2 cellular contexts compared by ENCODE assay signal in the genomic region with DNA sequence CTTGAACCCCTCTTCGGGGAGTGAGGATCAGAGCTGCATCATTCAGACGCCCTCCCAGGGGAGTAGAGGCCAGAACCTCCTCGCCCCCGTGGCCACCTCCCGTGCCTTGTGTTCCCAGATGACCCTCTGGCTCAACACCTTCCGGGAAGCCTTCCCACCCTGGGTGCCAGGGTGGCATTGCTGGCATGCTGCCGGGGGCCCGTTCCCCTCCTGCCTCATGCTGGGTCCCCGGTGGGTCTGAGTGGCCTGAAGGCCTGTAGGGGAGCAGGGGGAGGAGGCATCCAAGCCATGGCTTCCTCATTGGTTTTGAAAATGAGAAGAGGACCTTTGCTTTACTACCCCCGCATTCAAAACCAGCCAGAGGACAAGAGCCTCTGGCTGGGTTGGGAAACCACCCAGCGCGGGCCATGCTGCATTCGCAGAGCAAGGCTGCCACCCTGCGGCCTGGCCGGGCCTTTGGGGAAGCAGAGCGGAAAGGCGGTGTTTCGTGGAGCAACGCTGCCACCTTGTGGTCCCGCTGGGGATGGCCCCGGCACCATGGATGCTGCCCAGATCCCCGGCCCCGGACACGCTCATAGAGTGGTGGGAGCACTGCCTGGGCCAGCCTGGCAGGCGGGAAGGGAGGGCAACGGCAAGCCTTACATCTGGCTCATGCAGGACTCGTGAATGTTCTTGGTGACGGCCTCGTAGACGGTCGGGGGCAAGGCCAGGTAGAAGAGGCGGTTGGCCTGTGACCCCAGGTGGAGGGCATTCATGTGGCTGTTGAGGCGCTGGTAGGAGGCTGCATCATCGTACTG.
TF ChIP-seq lines count a peak whose summit lies in the region.

No MANE protein-coding gene starts in this region.

TF ChIP-seq in A549, 52 proteins besides CTCF, POLR2A, EP300 and RAD21:
- TF ChIP-seq, protein P1, sequence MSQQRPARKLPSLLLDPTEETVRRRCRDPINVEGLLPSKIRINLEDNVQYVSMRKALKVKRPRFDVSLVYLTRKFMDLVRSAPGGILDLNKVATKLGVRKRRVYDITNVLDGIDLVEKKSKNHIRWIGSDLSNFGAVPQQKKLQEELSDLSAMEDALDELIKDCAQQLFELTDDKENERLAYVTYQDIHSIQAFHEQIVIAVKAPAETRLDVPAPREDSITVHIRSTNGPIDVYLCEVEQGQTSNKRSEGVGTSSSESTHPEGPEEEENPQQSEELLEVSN (IDR thresholded peaks at IDR 0.05; ENCODE audit: borderline replicate concordance, low read depth) = 0 out of 2 replicates have a peak, but pooled peaks have one; percentile 40
- TF ChIP-seq, protein P2, sequence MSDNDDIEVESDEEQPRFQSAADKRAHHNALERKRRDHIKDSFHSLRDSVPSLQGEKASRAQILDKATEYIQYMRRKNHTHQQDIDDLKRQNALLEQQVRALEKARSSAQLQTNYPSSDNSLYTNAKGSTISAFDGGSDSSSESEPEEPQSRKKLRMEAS (IDR thresholded peaks at IDR 0.05) = peak; percentile 88
- TF ChIP-seq, protein P3, sequence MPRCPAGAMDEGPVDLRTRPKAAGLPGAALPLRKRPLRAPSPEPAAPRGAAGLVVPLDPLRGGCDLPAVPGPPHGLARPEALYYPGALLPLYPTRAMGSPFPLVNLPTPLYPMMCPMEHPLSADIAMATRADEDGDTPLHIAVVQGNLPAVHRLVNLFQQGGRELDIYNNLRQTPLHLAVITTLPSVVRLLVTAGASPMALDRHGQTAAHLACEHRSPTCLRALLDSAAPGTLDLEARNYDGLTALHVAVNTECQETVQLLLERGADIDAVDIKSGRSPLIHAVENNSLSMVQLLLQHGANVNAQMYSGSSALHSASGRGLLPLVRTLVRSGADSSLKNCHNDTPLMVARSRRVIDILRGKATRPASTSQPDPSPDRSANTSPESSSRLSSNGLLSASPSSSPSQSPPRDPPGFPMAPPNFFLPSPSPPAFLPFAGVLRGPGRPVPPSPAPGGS (IDR thresholded peaks at IDR 0.05) = no peak
- TF ChIP-seq GATA3 (IDR thresholded peaks at IDR 0.05; ENCODE audit: borderline replicate concordance) = peak; percentile 29; the same call in 1 of the 2 replicates
- peak; percentile 28 to 30; a peak in 4 of 5 replicates for TF ChIP-seq JUN (IDR thresholded peaks at IDR 0.05)
- TF ChIP-seq TP53 (CRISPR knock-in tag; IDR thresholded peaks at IDR 0.05) = no peak
- 0 out of 2 replicates have a peak, but pooled peaks have one; percentile 20 for TF ChIP-seq POLR2AphosphoS2 (conservative IDR thresholded peaks at IDR 0.05; ENCODE audit: low read length)
- peak; percentile 51; the same call in 1 of the 2 replicates for TF ChIP-seq MYC (IDR thresholded peaks at IDR 0.05; ENCODE audit: borderline replicate concordance, low read length)
- no peak for TF ChIP-seq JUNB (IDR thresholded peaks at IDR 0.05)
- peak in 1 of 2 experiments; percentile 23; a peak in 1 of 4 replicates for TF ChIP-seq CEBPB (IDR thresholded peaks at IDR 0.05)
- TF ChIP-seq SMC3 (IDR thresholded peaks at IDR 0.05) = peak; percentile 76

TF ChIP-seq in GM12878, 131 proteins besides CTCF, POLR2A, EP300 and RAD21 (continues in another document):
- TF ChIP-seq SMARCA5 (IDR thresholded peaks at IDR 0.05) (peak; percentile 96), IRF4 (IDR thresholded peaks at IDR 0.05; ENCODE audit: low read depth, low read length) (peak; percentile 65), MXI1 (IDR thresholded peaks at IDR 0.05; ENCODE audit: low read depth, low read length) (peak; percentile 71; the same call in 1 of the 2 replicates), MEF2A (IDR thresholded peaks at IDR 0.05; ENCODE audit: insufficient read depth, low read depth, low read length) (0 out of 2 replicates have a peak, but pooled peaks have one; percentile 69), STAT1 (conservative IDR thresholded peaks at IDR 0.05) (peak; percentile 92; the same call in 1 of the 2 replicates), HDGF (IDR thresholded peaks at IDR 0.05) (peak; percentile 50; the same call in 1 of the 2 replicates), EGR1 (IDR thresholded peaks at IDR 0.05; ENCODE audit: borderline replicate concordance in 1 of 2, low read depth in 2 of 2, low read length in 2 of 2) (peak in 1 of 2 experiments; percentile 58; a peak in 2 of 3 replicates), JUNB (IDR thresholded peaks at IDR 0.05) (no peak), SIN3A (IDR thresholded peaks at IDR 0.05; ENCODE audit: low read depth, low read length) (0 out of 2 replicates have a peak, but pooled peaks have one; percentile 22), JUND (IDR thresholded peaks at IDR 0.05; ENCODE audit: low read depth, low read length) (peak; percentile 18; the same call in 1 of the 2 replicates), TCF12 (IDR thresholded peaks at IDR 0.05; ENCODE audit: low read depth, low read length) (0 out of 2 replicates have a peak, but pooled peaks have one; percentile 40), EED (IDR thresholded peaks at IDR 0.05; ENCODE audit: low read depth) (peak; percentile 38; the same call in 1 of the 2 replicates), KLF5 (IDR thresholded peaks at IDR 0.05; ENCODE audit: partially characterized antibody) (no peak), STAT3 (IDR thresholded peaks at IDR 0.05; ENCODE audit: low read depth, low read length) (no peak), RUNX3 (IDR thresholded peaks at IDR 0.05; ENCODE audit: low read length) (peak; percentile 64), POU2F2 (IDR thresholded peaks at IDR 0.05; ENCODE audit: borderline replicate concordance, low read depth, low read length) (peak; percentile 84; the same call in 2 of the 3 replicates), RFX5 (IDR thresholded peaks at IDR 0.05; ENCODE audit: low read depth, low read length) (0 out of 2 replicates have a peak, but pooled peaks have one; percentile 27), BHLHE40 (IDR thresholded peaks at IDR 0.05; ENCODE audit: borderline replicate concordance in 1 of 2, low read depth in 2 of 2, low read length in 1 of 2) (peak; percentile 60 to 64; a peak in 3 of 4 replicates), ZNF207 (IDR thresholded peaks at IDR 0.05; ENCODE audit: borderline replicate concordance) (peak; percentile 86; the same call in 1 of the 2 replicates), KDM1A (IDR thresholded peaks at IDR 0.05; ENCODE audit: borderline replicate concordance) (no peak), MEF2B (IDR thresholded peaks at IDR 0.05; ENCODE audit: partially characterized antibody, poor library complexity, severe bottlenecking) (no peak), SPI1 (IDR thresholded peaks at IDR 0.05; ENCODE audit: borderline replicate concordance, insufficient read depth, low read depth, low read length) (peak; percentile 29; the same call in 1 of the 2 replicates), SMC3 (IDR thresholded peaks at IDR 0.05; ENCODE audit: borderline replicate concordance, low read length) (peak; percentile 100), IKZF2 (IDR thresholded peaks at IDR 0.05) (no peak), ZBED1 (IDR thresholded peaks at IDR 0.05; ENCODE audit: borderline replicate concordance) (no peak), YY1 (IDR thresholded peaks at IDR 0.05; ENCODE audit: low read depth, low read length) (peak; percentile 90), RB1 (IDR thresholded peaks at IDR 0.05; ENCODE audit: borderline replicate concordance) (peak; percentile 93; the same call in 1 of the 2 replicates), NBN (IDR thresholded peaks at IDR 0.05) (peak; percentile 82), CHD4 (IDR thresholded peaks at IDR 0.05) (no peak)
- TF ChIP-seq, protein P4, sequence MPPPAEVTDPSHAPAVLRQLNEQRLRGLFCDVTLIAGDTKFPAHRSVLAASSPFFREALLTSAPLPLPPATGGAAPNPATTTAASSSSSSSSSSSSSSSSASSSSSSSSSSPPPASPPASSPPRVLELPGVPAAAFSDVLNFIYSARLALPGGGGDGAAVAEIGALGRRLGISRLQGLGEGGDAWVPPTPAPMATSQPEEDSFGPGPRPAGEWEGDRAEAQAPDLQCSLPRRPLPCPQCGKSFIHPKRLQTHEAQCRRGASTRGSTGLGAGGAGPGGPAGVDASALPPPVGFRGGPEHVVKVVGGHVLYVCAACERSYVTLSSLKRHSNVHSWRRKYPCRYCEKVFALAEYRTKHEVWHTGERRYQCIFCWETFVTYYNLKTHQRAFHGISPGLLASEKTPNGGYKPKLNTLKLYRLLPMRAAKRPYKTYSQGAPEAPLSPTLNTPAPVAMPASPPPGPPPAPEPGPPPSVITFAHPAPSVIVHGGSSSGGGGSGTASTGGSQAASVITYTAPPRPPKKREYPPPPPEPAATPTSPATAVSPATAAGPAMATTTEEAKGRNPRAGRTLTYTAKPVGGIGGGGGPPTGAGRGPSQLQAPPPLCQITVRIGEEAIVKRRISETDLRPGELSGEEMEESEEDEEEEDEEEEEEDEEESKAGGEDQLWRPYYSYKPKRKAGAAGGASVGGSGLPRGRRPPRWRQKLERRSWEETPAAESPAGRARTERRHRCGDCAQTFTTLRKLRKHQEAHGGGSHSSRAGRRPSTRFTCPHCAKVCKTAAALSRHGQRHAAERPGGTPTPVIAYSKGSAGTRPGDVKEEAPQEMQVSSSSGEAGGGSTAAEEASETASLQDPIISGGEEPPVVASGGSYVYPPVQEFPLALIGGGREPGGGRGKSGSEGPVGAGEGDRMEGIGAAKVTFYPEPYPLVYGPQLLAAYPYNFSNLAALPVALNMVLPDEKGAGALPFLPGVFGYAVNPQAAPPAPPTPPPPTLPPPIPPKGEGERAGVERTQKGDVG (CRISPR knock-in tag; IDR thresholded peaks at IDR 0.05) = no peak
- TF ChIP-seq, protein P5, sequence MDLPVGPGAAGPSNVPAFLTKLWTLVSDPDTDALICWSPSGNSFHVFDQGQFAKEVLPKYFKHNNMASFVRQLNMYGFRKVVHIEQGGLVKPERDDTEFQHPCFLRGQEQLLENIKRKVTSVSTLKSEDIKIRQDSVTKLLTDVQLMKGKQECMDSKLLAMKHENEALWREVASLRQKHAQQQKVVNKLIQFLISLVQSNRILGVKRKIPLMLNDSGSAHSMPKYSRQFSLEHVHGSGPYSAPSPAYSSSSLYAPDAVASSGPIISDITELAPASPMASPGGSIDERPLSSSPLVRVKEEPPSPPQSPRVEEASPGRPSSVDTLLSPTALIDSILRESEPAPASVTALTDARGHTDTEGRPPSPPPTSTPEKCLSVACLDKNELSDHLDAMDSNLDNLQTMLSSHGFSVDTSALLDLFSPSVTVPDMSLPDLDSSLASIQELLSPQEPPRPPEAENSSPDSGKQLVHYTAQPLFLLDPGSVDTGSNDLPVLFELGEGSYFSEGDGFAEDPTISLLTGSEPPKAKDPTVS (IDR thresholded peaks at IDR 0.05; ENCODE audit: low read depth, low read length) = no peak
- TF ChIP-seq, protein P2 (IDR thresholded peaks at IDR 0.05; ENCODE audit: low read depth, low read length) = peak; percentile 59; the same call in 1 of the 2 replicates
- TF ChIP-seq, protein P6, sequence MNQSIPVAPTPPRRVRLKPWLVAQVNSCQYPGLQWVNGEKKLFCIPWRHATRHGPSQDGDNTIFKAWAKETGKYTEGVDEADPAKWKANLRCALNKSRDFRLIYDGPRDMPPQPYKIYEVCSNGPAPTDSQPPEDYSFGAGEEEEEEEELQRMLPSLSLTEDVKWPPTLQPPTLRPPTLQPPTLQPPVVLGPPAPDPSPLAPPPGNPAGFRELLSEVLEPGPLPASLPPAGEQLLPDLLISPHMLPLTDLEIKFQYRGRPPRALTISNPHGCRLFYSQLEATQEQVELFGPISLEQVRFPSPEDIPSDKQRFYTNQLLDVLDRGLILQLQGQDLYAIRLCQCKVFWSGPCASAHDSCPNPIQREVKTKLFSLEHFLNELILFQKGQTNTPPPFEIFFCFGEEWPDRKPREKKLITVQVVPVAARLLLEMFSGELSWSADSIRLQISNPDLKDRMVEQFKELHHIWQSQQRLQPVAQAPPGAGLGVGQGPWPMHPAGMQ (IDR thresholded peaks at IDR 0.05; ENCODE audit: borderline replicate concordance) = no peak
- TF ChIP-seq, protein P7, sequence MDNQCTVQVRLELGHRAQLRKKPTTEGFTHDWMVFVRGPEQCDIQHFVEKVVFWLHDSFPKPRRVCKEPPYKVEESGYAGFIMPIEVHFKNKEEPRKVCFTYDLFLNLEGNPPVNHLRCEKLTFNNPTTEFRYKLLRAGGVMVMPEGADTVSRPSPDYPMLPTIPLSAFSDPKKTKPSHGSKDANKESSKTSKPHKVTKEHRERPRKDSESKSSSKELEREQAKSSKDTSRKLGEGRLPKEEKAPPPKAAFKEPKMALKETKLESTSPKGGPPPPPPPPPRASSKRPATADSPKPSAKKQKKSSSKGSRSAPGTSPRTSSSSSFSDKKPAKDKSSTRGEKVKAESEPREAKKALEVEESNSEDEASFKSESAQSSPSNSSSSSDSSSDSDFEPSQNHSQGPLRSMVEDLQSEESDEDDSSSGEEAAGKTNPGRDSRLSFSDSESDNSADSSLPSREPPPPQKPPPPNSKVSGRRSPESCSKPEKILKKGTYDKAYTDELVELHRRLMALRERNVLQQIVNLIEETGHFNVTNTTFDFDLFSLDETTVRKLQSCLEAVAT (IDR thresholded peaks at IDR 0.05) = 0 out of 2 replicates have a peak, but pooled peaks have one; percentile 27
- TF ChIP-seq, protein P8, sequence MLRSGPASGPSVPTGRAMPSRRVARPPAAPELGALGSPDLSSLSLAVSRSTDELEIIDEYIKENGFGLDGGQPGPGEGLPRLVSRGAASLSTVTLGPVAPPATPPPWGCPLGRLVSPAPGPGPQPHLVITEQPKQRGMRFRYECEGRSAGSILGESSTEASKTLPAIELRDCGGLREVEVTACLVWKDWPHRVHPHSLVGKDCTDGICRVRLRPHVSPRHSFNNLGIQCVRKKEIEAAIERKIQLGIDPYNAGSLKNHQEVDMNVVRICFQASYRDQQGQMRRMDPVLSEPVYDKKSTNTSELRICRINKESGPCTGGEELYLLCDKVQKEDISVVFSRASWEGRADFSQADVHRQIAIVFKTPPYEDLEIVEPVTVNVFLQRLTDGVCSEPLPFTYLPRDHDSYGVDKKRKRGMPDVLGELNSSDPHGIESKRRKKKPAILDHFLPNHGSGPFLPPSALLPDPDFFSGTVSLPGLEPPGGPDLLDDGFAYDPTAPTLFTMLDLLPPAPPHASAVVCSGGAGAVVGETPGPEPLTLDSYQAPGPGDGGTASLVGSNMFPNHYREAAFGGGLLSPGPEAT (IDR thresholded peaks at IDR 0.05; ENCODE audit: low read depth) = peak; percentile 45; the same call in 1 of the 2 replicates
- TF ChIP-seq, protein P9, sequence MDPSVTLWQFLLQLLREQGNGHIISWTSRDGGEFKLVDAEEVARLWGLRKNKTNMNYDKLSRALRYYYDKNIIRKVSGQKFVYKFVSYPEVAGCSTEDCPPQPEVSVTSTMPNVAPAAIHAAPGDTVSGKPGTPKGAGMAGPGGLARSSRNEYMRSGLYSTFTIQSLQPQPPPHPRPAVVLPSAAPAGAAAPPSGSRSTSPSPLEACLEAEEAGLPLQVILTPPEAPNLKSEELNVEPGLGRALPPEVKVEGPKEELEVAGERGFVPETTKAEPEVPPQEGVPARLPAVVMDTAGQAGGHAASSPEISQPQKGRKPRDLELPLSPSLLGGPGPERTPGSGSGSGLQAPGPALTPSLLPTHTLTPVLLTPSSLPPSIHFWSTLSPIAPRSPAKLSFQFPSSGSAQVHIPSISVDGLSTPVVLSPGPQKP (IDR thresholded peaks at IDR 0.05; ENCODE audit: low read depth, low read length) = 0 out of 2 replicates have a peak, but pooled peaks have one; percentile 18
- TF ChIP-seq, protein P10, sequence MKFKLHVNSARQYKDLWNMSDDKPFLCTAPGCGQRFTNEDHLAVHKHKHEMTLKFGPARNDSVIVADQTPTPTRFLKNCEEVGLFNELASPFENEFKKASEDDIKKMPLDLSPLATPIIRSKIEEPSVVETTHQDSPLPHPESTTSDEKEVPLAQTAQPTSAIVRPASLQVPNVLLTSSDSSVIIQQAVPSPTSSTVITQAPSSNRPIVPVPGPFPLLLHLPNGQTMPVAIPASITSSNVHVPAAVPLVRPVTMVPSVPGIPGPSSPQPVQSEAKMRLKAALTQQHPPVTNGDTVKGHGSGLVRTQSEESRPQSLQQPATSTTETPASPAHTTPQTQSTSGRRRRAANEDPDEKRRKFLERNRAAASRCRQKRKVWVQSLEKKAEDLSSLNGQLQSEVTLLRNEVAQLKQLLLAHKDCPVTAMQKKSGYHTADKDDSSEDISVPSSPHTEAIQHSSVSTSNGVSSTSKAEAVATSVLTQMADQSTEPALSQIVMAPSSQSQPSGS (IDR thresholded peaks at IDR 0.05; ENCODE audit: low read length) = no peak
